1 cellular context compared by ENCODE assay signal in the genomic region with DNA sequence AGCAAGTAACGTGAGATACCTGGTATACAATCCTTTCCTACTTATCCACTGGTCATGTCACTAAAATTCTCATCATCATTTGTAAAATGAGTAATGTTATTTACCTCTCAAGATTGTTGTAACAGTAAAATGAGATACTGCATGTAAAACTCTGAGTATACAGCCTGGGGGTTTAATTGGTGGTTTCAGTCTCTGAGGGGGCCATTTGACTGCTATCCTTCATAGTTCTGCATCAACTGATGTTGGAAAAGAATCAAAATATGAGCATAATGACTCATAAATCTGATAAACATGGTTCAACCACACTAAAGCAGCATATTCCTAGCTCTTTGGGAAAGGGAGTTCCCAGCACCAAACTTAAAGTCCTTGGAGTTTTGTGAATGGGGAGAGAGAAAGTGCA.
TF ChIP-seq lines count a peak whose summit lies in the region.

No MANE protein-coding gene starts in this region.

TF ChIP-seq in H1, 55 proteins besides CTCF, POLR2A, EP300 and RAD21 (continued from another document):
- no peak for TF ChIP-seq ATF3 (IDR thresholded peaks at IDR 0.05; ENCODE audit: insufficient read depth, low read depth, low read length)
- TF ChIP-seq FOSL1 (IDR thresholded peaks at IDR 0.05; ENCODE audit: insufficient read depth, low read depth, low read length), result no peak
- no peak for TF ChIP-seq KDM4A (IDR thresholded peaks at IDR 0.05; ENCODE audit: low read depth, low read length, severe bottlenecking)
- TF ChIP-seq MAFK (IDR thresholded peaks at IDR 0.05; ENCODE audit: low read depth, low read length), result no peak
- no peak for TF ChIP-seq YY1 (IDR thresholded peaks at IDR 0.05; ENCODE audit: low read depth, low read length)
- no peak for TF ChIP-seq NANOG (IDR thresholded peaks at IDR 0.05; ENCODE audit: insufficient read depth, low read depth, low read length, poor library complexity, severe bottlenecking)
- TF ChIP-seq, protein P1, sequence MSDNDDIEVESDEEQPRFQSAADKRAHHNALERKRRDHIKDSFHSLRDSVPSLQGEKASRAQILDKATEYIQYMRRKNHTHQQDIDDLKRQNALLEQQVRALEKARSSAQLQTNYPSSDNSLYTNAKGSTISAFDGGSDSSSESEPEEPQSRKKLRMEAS (IDR thresholded peaks at IDR 0.05), result no peak
- TF ChIP-seq PHF8 (conservative IDR thresholded peaks at IDR 0.05; ENCODE audit: low read depth, low read length), result no peak
- TF ChIP-seq, protein P2, sequence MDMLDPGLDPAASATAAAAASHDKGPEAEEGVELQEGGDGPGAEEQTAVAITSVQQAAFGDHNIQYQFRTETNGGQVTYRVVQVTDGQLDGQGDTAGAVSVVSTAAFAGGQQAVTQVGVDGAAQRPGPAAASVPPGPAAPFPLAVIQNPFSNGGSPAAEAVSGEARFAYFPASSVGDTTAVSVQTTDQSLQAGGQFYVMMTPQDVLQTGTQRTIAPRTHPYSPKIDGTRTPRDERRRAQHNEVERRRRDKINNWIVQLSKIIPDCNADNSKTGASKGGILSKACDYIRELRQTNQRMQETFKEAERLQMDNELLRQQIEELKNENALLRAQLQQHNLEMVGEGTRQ (IDR thresholded peaks at IDR 0.05; ENCODE audit: low read length), result no peak
- TF ChIP-seq TAF7 (optimal IDR thresholded peaks at IDR 0.05; ENCODE audit: borderline replicate concordance, low read depth, low read length), result no peak
- no peak for TF ChIP-seq ZNF274 (IDR thresholded peaks at IDR 0.05; ENCODE audit: borderline replicate concordance, extremely low read depth, low read length)
- no peak for TF ChIP-seq POU5F1 (IDR thresholded peaks at IDR 0.05; ENCODE audit: low read depth, low read length)
- no peak for TF ChIP-seq TBP (IDR thresholded peaks at IDR 0.05; ENCODE audit: low read depth, low read length)
- TF ChIP-seq SP2 (IDR thresholded peaks at IDR 0.05; ENCODE audit: low read length), result no peak
- TF ChIP-seq, protein P3, sequence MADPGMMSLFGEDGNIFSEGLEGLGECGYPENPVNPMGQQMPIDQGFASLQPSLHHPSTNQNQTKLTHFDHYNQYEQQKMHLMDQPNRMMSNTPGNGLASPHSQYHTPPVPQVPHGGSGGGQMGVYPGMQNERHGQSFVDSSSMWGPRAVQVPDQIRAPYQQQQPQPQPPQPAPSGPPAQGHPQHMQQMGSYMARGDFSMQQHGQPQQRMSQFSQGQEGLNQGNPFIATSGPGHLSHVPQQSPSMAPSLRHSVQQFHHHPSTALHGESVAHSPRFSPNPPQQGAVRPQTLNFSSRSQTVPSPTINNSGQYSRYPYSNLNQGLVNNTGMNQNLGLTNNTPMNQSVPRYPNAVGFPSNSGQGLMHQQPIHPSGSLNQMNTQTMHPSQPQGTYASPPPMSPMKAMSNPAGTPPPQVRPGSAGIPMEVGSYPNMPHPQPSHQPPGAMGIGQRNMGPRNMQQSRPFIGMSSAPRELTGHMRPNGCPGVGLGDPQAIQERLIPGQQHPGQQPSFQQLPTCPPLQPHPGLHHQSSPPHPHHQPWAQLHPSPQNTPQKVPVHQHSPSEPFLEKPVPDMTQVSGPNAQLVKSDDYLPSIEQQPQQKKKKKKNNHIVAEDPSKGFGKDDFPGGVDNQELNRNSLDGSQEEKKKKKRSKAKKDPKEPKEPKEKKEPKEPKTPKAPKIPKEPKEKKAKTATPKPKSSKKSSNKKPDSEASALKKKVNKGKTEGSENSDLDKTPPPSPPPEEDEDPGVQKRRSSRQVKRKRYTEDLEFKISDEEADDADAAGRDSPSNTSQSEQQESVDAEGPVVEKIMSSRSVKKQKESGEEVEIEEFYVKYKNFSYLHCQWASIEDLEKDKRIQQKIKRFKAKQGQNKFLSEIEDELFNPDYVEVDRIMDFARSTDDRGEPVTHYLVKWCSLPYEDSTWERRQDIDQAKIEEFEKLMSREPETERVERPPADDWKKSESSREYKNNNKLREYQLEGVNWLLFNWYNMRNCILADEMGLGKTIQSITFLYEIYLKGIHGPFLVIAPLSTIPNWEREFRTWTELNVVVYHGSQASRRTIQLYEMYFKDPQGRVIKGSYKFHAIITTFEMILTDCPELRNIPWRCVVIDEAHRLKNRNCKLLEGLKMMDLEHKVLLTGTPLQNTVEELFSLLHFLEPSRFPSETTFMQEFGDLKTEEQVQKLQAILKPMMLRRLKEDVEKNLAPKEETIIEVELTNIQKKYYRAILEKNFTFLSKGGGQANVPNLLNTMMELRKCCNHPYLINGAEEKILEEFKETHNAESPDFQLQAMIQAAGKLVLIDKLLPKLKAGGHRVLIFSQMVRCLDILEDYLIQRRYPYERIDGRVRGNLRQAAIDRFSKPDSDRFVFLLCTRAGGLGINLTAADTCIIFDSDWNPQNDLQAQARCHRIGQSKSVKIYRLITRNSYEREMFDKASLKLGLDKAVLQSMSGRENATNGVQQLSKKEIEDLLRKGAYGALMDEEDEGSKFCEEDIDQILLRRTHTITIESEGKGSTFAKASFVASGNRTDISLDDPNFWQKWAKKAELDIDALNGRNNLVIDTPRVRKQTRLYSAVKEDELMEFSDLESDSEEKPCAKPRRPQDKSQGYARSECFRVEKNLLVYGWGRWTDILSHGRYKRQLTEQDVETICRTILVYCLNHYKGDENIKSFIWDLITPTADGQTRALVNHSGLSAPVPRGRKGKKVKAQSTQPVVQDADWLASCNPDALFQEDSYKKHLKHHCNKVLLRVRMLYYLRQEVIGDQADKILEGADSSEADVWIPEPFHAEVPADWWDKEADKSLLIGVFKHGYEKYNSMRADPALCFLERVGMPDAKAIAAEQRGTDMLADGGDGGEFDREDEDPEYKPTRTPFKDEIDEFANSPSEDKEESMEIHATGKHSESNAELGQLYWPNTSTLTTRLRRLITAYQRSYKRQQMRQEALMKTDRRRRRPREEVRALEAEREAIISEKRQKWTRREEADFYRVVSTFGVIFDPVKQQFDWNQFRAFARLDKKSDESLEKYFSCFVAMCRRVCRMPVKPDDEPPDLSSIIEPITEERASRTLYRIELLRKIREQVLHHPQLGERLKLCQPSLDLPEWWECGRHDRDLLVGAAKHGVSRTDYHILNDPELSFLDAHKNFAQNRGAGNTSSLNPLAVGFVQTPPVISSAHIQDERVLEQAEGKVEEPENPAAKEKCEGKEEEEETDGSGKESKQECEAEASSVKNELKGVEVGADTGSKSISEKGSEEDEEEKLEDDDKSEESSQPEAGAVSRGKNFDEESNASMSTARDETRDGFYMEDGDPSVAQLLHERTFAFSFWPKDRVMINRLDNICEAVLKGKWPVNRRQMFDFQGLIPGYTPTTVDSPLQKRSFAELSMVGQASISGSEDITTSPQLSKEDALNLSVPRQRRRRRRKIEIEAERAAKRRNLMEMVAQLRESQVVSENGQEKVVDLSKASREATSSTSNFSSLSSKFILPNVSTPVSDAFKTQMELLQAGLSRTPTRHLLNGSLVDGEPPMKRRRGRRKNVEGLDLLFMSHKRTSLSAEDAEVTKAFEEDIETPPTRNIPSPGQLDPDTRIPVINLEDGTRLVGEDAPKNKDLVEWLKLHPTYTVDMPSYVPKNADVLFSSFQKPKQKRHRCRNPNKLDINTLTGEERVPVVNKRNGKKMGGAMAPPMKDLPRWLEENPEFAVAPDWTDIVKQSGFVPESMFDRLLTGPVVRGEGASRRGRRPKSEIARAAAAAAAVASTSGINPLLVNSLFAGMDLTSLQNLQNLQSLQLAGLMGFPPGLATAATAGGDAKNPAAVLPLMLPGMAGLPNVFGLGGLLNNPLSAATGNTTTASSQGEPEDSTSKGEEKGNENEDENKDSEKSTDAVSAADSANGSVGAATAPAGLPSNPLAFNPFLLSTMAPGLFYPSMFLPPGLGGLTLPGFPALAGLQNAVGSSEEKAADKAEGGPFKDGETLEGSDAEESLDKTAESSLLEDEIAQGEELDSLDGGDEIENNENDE (IDR thresholded peaks at IDR 0.05; ENCODE audit: insufficient replicate concordance, low read length), result no peak
